In genomic region chr16:88454315-88455057, GRCh38 we compare ENCODE assay signal across 8 cellular contexts. TPM values are rescaled to one million over a fixed set of nuclear protein-coding genes. Genes with fewer than 3 reads are reported as not detected.
DNase-seq lines count a peak whose midpoint lies in the region; ATAC-seq and TF ChIP-seq lines count a peak whose summit lies in the region.

No MANE protein-coding gene starts in this region.

- H3K27me3 ChIP-seq in mononuclear cell (ENCODE audit: insufficient read depth, low read length) (peaks cover 24% of the 10 kb centered on the region), uterus (peaks cover 0 to 8% of the 10 kb centered on the region in 2 donors)

- TF ChIP-seq POLR2A in GM15510 (IDR thresholded peaks at IDR 0.05; ENCODE audit: borderline replicate concordance, extremely low read depth, insufficient read length) (peak; percentile 41), uterus (IDR thresholded peaks at IDR 0.05) (no peak)

- no peaks in the 10 kb centered on the region for H3K36me3 ChIP-seq in uterus

- H3K4me3 ChIP-seq in cardiac fibroblast (replicated peaks in 1 of 2; ENCODE audit: low read depth in 2 of 2, low read length in 2 of 2) (peak overlapping the region; percentile 55 to 56), mononuclear cell (ENCODE audit: low read length) (peak overlapping the region; percentile 43), uterus (peak overlapping the region; percentile 40 to 44)

- H3K9me3 ChIP-seq in mononuclear cell (ENCODE audit: low read depth, low read length) (no peaks in the 10 kb centered on the region), uterus (no peaks in the 10 kb centered on the region)

- intact Hi-C loops in uterus (cut with DNase I; ENCODE audit: low total_unique reads) = no loop called here

- H3K4me1 ChIP-seq in mononuclear cell (ENCODE audit: insufficient read depth, low read length) = peaks cover 54% of the 10 kb centered on the region
- peaks cover 0 to 26% of the 10 kb centered on the region in 2 donors for H3K4me1 ChIP-seq in uterus

- DNase-seq in RKO (ENCODE audit: low spot score) (peak; percentile 53), cardiac fibroblast (ENCODE audit: low read depth in 2 of 2) (peak in 1 of 2 donors; percentile 13), uterus (no peak), ureter (ENCODE audit: low spot score) (no peak)

- TF ChIP-seq CTCF in cardiac fibroblast (IDR thresholded peaks at IDR 0.05; ENCODE audit: low read depth, low read length) (no peak), uterus (IDR thresholded peaks at IDR 0.05) (no peak)

- peak overlapping the region in 1 of 2 donors; percentile 45 for H3K27ac ChIP-seq in uterus

- ATAC-seq in HG02884 (IDR thresholded peaks at IDR 0.05; ENCODE audit: unreplicated experiment) = no peak
- no peak for ATAC-seq in GM18861 (IDR thresholded peaks at IDR 0.05; ENCODE audit: unreplicated experiment)

RNA-seq across cellular contexts. Expression of gene ZFPM1, which starts 1.4 kb away (rescaled TPM):
- total RNA-seq in mononuclear cell = 5.8 TPM
- 1 to 10 TPM in 2 of 4 donors, under 1 TPM in 2; under 0.01 to 6.9 (median 0.77) TPM for total RNA-seq in uterus
- 13.7 TPM for total RNA-seq in ureter
